8 cellular contexts compared by ENCODE assay signal in the genomic region with DNA sequence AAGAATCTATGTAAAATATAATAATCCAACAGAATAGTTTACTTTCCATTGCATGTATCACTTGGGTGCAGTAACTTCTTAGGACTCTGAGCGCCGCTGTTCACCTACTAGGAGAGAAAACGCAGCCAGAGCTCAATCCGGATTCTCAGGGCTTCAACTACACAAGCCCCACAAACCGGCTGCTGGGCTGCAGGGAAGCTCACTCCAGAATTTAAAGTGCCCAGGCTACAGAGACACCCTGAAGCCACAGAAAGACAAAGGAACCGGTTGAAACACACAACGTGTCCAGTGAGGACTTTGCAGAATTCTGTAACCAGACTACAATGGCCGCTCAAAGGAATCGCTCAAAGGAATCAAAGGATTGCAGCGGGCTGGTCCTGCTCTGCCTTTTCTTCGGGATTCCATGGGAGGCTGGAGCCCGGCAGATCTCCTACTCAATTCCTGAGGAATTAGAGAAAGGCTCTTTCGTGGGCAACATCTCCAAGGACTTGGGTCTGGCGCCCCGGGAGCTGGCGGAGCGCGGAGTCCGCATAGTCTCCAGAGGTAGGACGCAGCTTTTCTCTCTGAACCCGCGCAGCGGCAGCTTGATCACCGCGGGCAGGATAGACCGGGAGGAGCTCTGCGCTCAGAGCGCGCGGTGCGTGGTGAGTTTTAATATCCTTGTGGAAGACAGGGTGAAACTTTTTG. TPM values are rescaled to one million over a fixed set of nuclear protein-coding genes. Genes with fewer than 3 reads are reported as not detected.
DNase-seq lines count a peak whose midpoint lies in the region; ATAC-seq and TF ChIP-seq lines count a peak whose summit lies in the region.

Gene PCDHGA10 (plus strand): TSS at position 135 of the 687 bp plus-strand sequence. CDS start 189 bp downstream, at position 324.

- peak; percentile 79 for TF ChIP-seq CTCF in osteoblast (IDR thresholded peaks at IDR 0.05; ENCODE audit: extremely low read depth, low read depth, low read length)

- peaks cover 10% of the 10 kb centered on the region; the same call in 1 of the 2 replicates for H3K9me3 ChIP-seq in NT2/D1 (ENCODE audit: insufficient read depth, low read length)
- H3K9me3 ChIP-seq in osteoblast (ENCODE audit: low read depth, low read length): peaks cover 3% of the 10 kb centered on the region

- H3K27ac ChIP-seq in ACC112 (ENCODE audit: low read depth, low read length) (no peak within 1 kb of the TSS), osteoblast (ENCODE audit: low read depth, low read length) (no peak within 1 kb of the TSS)

- peak within 1 kb of the TSS; percentile 67 for H3K9ac ChIP-seq in NT2/D1 (ENCODE audit: insufficient read length, low read depth)

- ATAC-seq in GM18519 (IDR thresholded peaks at IDR 0.05; ENCODE audit: low FRiP score, unreplicated experiment): peak; percentile 74
- ATAC-seq in HG03045 (IDR thresholded peaks at IDR 0.05; ENCODE audit: unreplicated experiment): peak; percentile 59

- H2AFZ ChIP-seq in ACC112 (ENCODE audit: low read length, unreplicated experiment) (peak within 1 kb of the TSS; percentile 90), osteoblast (ENCODE audit: low read length) (peak within 1 kb of the TSS; percentile 71)

- H3K36me3 ChIP-seq in ACC112 (ENCODE audit: insufficient read depth, low read length) (no peaks in the 10 kb centered on the region), NT2/D1 (ENCODE audit: insufficient read depth, insufficient read length, low read length) (no peaks in the 10 kb centered on the region), osteoblast (ENCODE audit: insufficient read depth, low read length) (no peaks in the 10 kb centered on the region)

- peak within 1 kb of the TSS; percentile 78 for H3K4me3 ChIP-seq in ACC112 (ENCODE audit: low read depth, low read length)
- H3K4me3 ChIP-seq in NT2/D1 (ENCODE audit: insufficient read length, low read depth): peak within 1 kb of the TSS; percentile 42
- H3K4me3 ChIP-seq in osteoblast (ENCODE audit: insufficient read depth, low read length): peak within 1 kb of the TSS; percentile 68

- peak within 1 kb of the TSS; percentile 80 for H3K4me2 ChIP-seq in osteoblast (ENCODE audit: insufficient read depth, low read length)

- H3K79me2 ChIP-seq in ACC112 (ENCODE audit: control insufficient read depth, insufficient read depth, low read length, unreplicated experiment) (no peaks in the 10 kb centered on the region), osteoblast (ENCODE audit: insufficient read depth, low read length) (no peaks in the 10 kb centered on the region)

- H4K20me1 ChIP-seq in osteoblast (ENCODE audit: insufficient read depth, low read length): no peaks in the 10 kb centered on the region

- H3K27me3 ChIP-seq in ACC112 (ENCODE audit: insufficient read depth, low read length) (peaks cover 39% of the 10 kb centered on the region), NT2/D1 (ENCODE audit: insufficient read depth, insufficient read length) (peaks cover 17% of the 10 kb centered on the region), osteoblast (ENCODE audit: insufficient read depth, low read length) (peaks cover 11% of the 10 kb centered on the region)

- no peaks in the 10 kb centered on the region for H3K4me1 ChIP-seq in ACC112 (ENCODE audit: control insufficient read depth, insufficient read depth, low read length, unreplicated experiment)
- H3K4me1 ChIP-seq in NT2/D1 (ENCODE audit: insufficient read depth, insufficient read length): no peaks in the 10 kb centered on the region
- H3K4me1 ChIP-seq in osteoblast (ENCODE audit: insufficient read depth, low read length): no peaks in the 10 kb centered on the region

- DNase-seq in NT2/D1 (ENCODE audit: low read depth, low spot score) (no peak), germinal center (ENCODE audit: low spot score) (peak; percentile 71), osteoblast (ENCODE audit: insufficient read length, low spot score, missing footprints) (peak; percentile 94), D341Med (ENCODE audit: low spot score) (no peak)
- DNase-seq in activated effector memory CD4-positive, alpha-beta T cell treated with anti-CD3 and anti-CD28 coated beads, Interleukin-2, amount 50 U/mL, for 16 hours: peak; percentile 83

RNA-seq across cellular contexts. Expression of gene PCDHGA10, which starts in this region (rescaled TPM):
- 23.2 and 24.8 TPM in 2 replicates for total RNA-seq in osteoblast

Comparison
In these comparisons a context has a peak if more than half of its experiments do, and no peak if none do; other contexts are left out.
1. DNase-seq: peak in activated effector memory CD4-positive, alpha-beta T cell treated with anti-CD3 and anti-CD28 coated beads, Interleukin-2, amount 50 U/mL, for 16 hours (single experiment), germinal center (single experiment) and osteoblast (single experiment); none in NT2/D1 (single experiment) and D341Med (single experiment).
2. Peak in every context shown above with its lines, with median percentiles within 50 percentile points of each other: H3K4me3 ChIP-seq.